In genomic region chr17:8185580-8186445, GRCh38 we compare ENCODE assay signal across 8 cellular contexts. TPM values are rescaled to one million over a fixed set of nuclear protein-coding genes. Genes with fewer than 3 reads are reported as not detected.
DNase-seq lines count a peak whose midpoint lies in the region; ATAC-seq and TF ChIP-seq lines count a peak whose summit lies in the region.

No MANE protein-coding gene starts in this region.

- peak overlapping the region; percentile 89 for H3K27ac ChIP-seq in CD4-positive, CD25-positive, alpha-beta regulatory T cell (ENCODE audit: insufficient read depth, low read length, poor library complexity, severe bottlenecking)
- no peak overlapping the region for H3K27ac ChIP-seq in endodermal cell (ENCODE audit: low read depth, low read length)

- H3K36me3 ChIP-seq in CD4-positive, CD25-positive, alpha-beta regulatory T cell (ENCODE audit: control insufficient read depth, insufficient read depth, low read length) = no peaks in the 10 kb centered on the region
- H3K36me3 ChIP-seq in endodermal cell (ENCODE audit: control insufficient read depth, insufficient read depth, low read length) = no peaks in the 10 kb centered on the region

- H3K9ac ChIP-seq in endodermal cell (ENCODE audit: extremely low read depth, low read length, poor library complexity, severe bottlenecking) = peak overlapping the region; percentile 47

- no peak overlapping the region for H3K4me3 Mint-ChIP-seq in CD4-positive, CD25-positive, alpha-beta regulatory T cell
- no peak overlapping the region for H3K4me3 Mint-ChIP-seq in endodermal cell

- TF ChIP-seq CTCF in HFF-Myc (IDR thresholded peaks at IDR 0.05; ENCODE audit: low read depth, low read length, missing control alignments) (no peak), endodermal cell (conservative IDR thresholded peaks at IDR 0.05) (no peak)

- peak; percentile 3 to 7 for ATAC-seq in CD4-positive, CD25-positive, alpha-beta regulatory T cell (ENCODE audit: low read depth in 2 of 2)

- DNase-seq in CD4-positive, CD25-positive, alpha-beta regulatory T cell = peak; percentile 75 to 88 (median 80)
- no peak for DNase-seq in HFF-Myc (ENCODE audit: extremely low read depth, low read depth)
- DNase-seq in NCI-H748 treated with DMSO at 0.1 percent for 48 hours (lab: John Stamatoyannopoulos, UW) = peak; percentile 93
- peak; percentile 100 for DNase-seq in activated CD8-positive, alpha-beta memory T cell treated with anti-CD3 and anti-CD28 coated beads for 24 hours
- DNase-seq in endodermal cell = peak; percentile 99
- peak; percentile 97 for DNase-seq in mesenteric fat pad (ENCODE audit: low spot score)
- DNase-seq in stimulated activated CD8-positive, alpha-beta memory T cell treated with anti-CD3 and anti-CD28 coated beads, Interleukin-12 subunit alpha, Interleukin-12 subunit beta, amount 100 ng/mL, for 4 hours (ENCODE audit: low read depth) = peak; percentile 82
- DNase-seq in NCI-H2107 (lab: John Stamatoyannopoulos, UW) = no peak

- no peaks in the 10 kb centered on the region for H3K36me3 Mint-ChIP-seq in CD4-positive, CD25-positive, alpha-beta regulatory T cell
- no peaks in the 10 kb centered on the region for H3K36me3 Mint-ChIP-seq in endodermal cell (ENCODE audit: low read depth)

- H3K27me3 Mint-ChIP-seq in CD4-positive, CD25-positive, alpha-beta regulatory T cell = peaks cover 16% of the 10 kb centered on the region
- peaks cover 11% of the 10 kb centered on the region for H3K27me3 Mint-ChIP-seq in endodermal cell (ENCODE audit: insufficient read depth)

- H3K27me3 ChIP-seq in CD4-positive, CD25-positive, alpha-beta regulatory T cell (ENCODE audit: control insufficient read depth, insufficient read depth, low read length) = no peaks in the 10 kb centered on the region
- no peaks in the 10 kb centered on the region for H3K27me3 ChIP-seq in endodermal cell (ENCODE audit: control insufficient read depth, insufficient read depth, low read length, poor library complexity, severe bottlenecking)

- H3K4me3 ChIP-seq in CD4-positive, CD25-positive, alpha-beta regulatory T cell (ENCODE audit: low read depth, low read length) = peak overlapping the region; percentile 91
- H3K4me3 ChIP-seq in HFF-Myc (replicated peaks; ENCODE audit: low read depth, low read length) = peak overlapping the region; percentile 90
- peak overlapping the region; percentile 94 for H3K4me3 ChIP-seq in endodermal cell (ENCODE audit: low read length)

- H3K4me1 Mint-ChIP-seq in CD4-positive, CD25-positive, alpha-beta regulatory T cell = peaks cover 3 to 23% (median 14%) of the 10 kb centered on the region in 4 donors
- H3K4me1 Mint-ChIP-seq in endodermal cell = peaks cover 9% of the 10 kb centered on the region

- peaks cover 29% of the 10 kb centered on the region for H3K4me1 ChIP-seq in CD4-positive, CD25-positive, alpha-beta regulatory T cell (ENCODE audit: control insufficient read depth, insufficient read depth, low read length, poor library complexity, severe bottlenecking)
- peaks cover 8% of the 10 kb centered on the region for H3K4me1 ChIP-seq in endodermal cell (ENCODE audit: control insufficient read depth, insufficient read depth, low read length)

- no peak overlapping the region for H3K27ac Mint-ChIP-seq in CD4-positive, CD25-positive, alpha-beta regulatory T cell
- H3K27ac Mint-ChIP-seq in endodermal cell = no peak overlapping the region

- no peaks in the 10 kb centered on the region for H3K9me3 ChIP-seq in CD4-positive, CD25-positive, alpha-beta regulatory T cell (ENCODE audit: control insufficient read depth in 2 of 2, low read length in 2 of 2)
- no peaks in the 10 kb centered on the region for H3K9me3 ChIP-seq in endodermal cell (ENCODE audit: control insufficient read depth, low read length)

- H3K9me3 Mint-ChIP-seq in CD4-positive, CD25-positive, alpha-beta regulatory T cell = no peaks in the 10 kb centered on the region
- H3K9me3 Mint-ChIP-seq in endodermal cell = no peaks in the 10 kb centered on the region

- 3% methylated on average over 30 to 44 of the region's 44 CpGs for WGBS in endodermal cell (ENCODE audit: insufficient coverage in 1 of 2, insufficient read length in 1 of 2), 2 experiments

RNA-seq across cellular contexts. Expression of gene BORCS6, which starts 4.2 kb away (rescaled TPM):
- 10.1 TPM for total RNA-seq in CD4-positive, CD25-positive, alpha-beta regulatory T cell
- 10 to 100 TPM; 23.6 to 29.9 (median 25.4) TPM for polyA plus RNA-seq in CD4-positive, CD25-positive, alpha-beta regulatory T cell
- total RNA-seq in endodermal cell (1 to 10 TPM; 4.1 to 5.5 TPM), mesenteric fat pad (5.8 TPM)
- 3.5 TPM for polyA plus RNA-seq in endodermal cell (2013, experiment 1 of 2)
- 3.2 TPM for polyA plus RNA-seq in endodermal cell (2013, experiment 2 of 2)

RNA-seq across cellular contexts. Expression of gene TMEM107, which starts 9.6 kb away (rescaled TPM):
- 27.3 TPM for total RNA-seq in CD4-positive, CD25-positive, alpha-beta regulatory T cell
- 10 to 100 TPM; 20.6 to 38.9 (median 29.9) TPM for polyA plus RNA-seq in CD4-positive, CD25-positive, alpha-beta regulatory T cell
- total RNA-seq in endodermal cell (10 to 100 TPM; 26.2 to 27.7 TPM), mesenteric fat pad (16.3 TPM)
- 79.3 TPM for polyA plus RNA-seq in endodermal cell (2013, experiment 1 of 2)
- 69.1 TPM for polyA plus RNA-seq in endodermal cell (2013, experiment 2 of 2)

RNA-seq across cellular contexts. Expression of gene VAMP2, which starts 23.1 kb away (rescaled TPM):
- 205 TPM for total RNA-seq in CD4-positive, CD25-positive, alpha-beta regulatory T cell
- 10 to 100 TPM; 42.7 to 60.4 (median 59.3) TPM for polyA plus RNA-seq in CD4-positive, CD25-positive, alpha-beta regulatory T cell
- total RNA-seq in endodermal cell = 10 to 100 TPM; 32.1 to 32.2 TPM
- polyA plus RNA-seq in endodermal cell (2013, experiment 1 of 2) = 57.3 TPM
- polyA plus RNA-seq in endodermal cell (2013, experiment 2 of 2) = 46.3 TPM
- total RNA-seq in mesenteric fat pad = 52.4 TPM

RNA-seq across cellular contexts. Expression of gene AURKB, which starts 24.6 kb away (rescaled TPM):
- total RNA-seq in CD4-positive, CD25-positive, alpha-beta regulatory T cell = 3.7 TPM
- 1 to 10 TPM; 1.5 to 5.3 (median 3.4) TPM for polyA plus RNA-seq in CD4-positive, CD25-positive, alpha-beta regulatory T cell
- total RNA-seq in endodermal cell (100 to 1,000 TPM in 1 of 2 donors, 10 to 100 TPM in 1; 90.5 to 122 TPM), mesenteric fat pad (not detected)
- 174 TPM for polyA plus RNA-seq in endodermal cell (2013, experiment 1 of 2)
- 175 TPM for polyA plus RNA-seq in endodermal cell (2013, experiment 2 of 2)

RNA-seq across cellular contexts. Expression of gene PER1, which starts 33.6 kb away (rescaled TPM):
- total RNA-seq in CD4-positive, CD25-positive, alpha-beta regulatory T cell = 1,740 TPM
- polyA plus RNA-seq in CD4-positive, CD25-positive, alpha-beta regulatory T cell = 1 to 10 TPM; 4.8 to 7.7 (median 6.2) TPM
- total RNA-seq in endodermal cell = 10 to 100 TPM; 38.3 to 53.7 TPM
- 24.2 TPM for polyA plus RNA-seq in endodermal cell (2013, experiment 1 of 2)
- polyA plus RNA-seq in endodermal cell (2013, experiment 2 of 2) = 19.0 TPM
- total RNA-seq in mesenteric fat pad = 316 TPM

Comparison
In these comparisons a context has a peak if more than half of its experiments do, and no peak if none do; other contexts are left out.
1. DNase-seq: peak in CD4-positive, CD25-positive, alpha-beta regulatory T cell (3 of 3), NCI-H748 treated with DMSO at 0.1 percent for 48 hours (single experiment), activated CD8-positive, alpha-beta memory T cell treated with anti-CD3 and anti-CD28 coated beads for 24 hours (single experiment), endodermal cell (single experiment), mesenteric fat pad (single experiment) and stimulated activated CD8-positive, alpha-beta memory T cell treated with anti-CD3 and anti-CD28 coated beads, Interleukin-12 subunit alpha, Interleukin-12 subunit beta, amount 100 ng/mL, for 4 hours (single experiment); none in HFF-Myc (single experiment) and NCI-H2107 (single experiment).
2. Peak in every context shown above with its lines, with median percentiles within 50 percentile points of each other: H3K4me3 ChIP-seq.